In the genomic region with DNA sequence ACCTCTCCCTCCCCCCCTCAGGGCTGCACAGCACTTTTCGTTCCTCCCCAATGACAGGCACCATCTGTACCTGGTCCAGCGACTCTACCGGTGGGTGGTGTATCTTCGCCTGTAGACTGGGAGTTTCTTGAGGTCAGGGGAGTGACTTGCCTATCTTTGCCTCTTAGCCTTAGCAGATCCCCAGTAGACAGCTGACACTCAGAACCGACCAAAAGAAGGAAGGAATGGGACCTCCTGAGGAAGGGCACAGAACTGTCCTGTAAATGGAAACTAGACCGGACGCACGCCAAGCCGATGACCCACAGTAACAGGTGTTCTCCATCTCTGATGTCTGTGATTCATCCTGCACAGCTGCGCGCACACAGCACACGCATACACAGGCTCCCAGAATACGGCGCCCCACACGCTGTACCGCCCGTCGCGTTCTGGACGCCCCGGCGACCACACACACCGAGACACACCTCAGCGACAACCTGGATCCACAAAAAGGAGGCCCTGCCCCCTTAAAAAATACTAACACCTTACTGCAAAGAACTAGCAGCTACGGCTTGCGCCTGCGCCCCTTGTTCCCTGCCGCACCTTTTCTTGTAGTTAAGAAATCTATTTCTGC, we compare ENCODE assay signal across 8 cellular contexts. TPM values are rescaled to one million over a fixed set of nuclear protein-coding genes. Genes with fewer than 3 reads are reported as not detected.
DNase-seq lines count a peak whose midpoint lies in the region; ATAC-seq and TF ChIP-seq lines count a peak whose summit lies in the region.

No MANE protein-coding gene starts in this region.

- TF ChIP-seq EP300 in Ishikawa (IDR thresholded peaks at IDR 0.05; ENCODE audit: borderline replicate concordance) = no peak

- no peak for TF ChIP-seq RAD21 in Ishikawa (IDR thresholded peaks at IDR 0.05; ENCODE audit: low read depth)

- H3K36me3 Mint-ChIP-seq in T-helper 2 cell treated with Interferon-gamma antibody and Interleukin-4, amounts not matched to agents 5 μg/mL and 100 μg/mL, for 36 hours (ENCODE audit: low read depth) = peaks cover 5% of the 10 kb centered on the region

- H3K36me3 ChIP-seq in GM06990 (ENCODE audit: control insufficient read depth, insufficient read depth, low read length) = no peaks in the 10 kb centered on the region; the same call in 1 of the 2 replicates

- H3K27ac Mint-ChIP-seq in T-helper 2 cell treated with Interferon-gamma antibody and Interleukin-4, amounts not matched to agents 5 μg/mL and 100 μg/mL, for 36 hours = peak overlapping the region; percentile 91

- no peak for TF ChIP-seq CTCF in GM06990 (IDR thresholded peaks at IDR 0.05; ENCODE audit: insufficient read depth, low read length, poor library complexity, severe bottlenecking)

- peaks cover 48% of the 10 kb centered on the region for H3K4me1 Mint-ChIP-seq in T-helper 2 cell treated with Interferon-gamma antibody and Interleukin-4, amounts not matched to agents 5 μg/mL and 100 μg/mL, for 36 hours (ENCODE audit: low read depth)

- peaks cover 2% of the 10 kb centered on the region for H3K9me3 Mint-ChIP-seq in T-helper 2 cell treated with Interferon-gamma antibody and Interleukin-4, amounts not matched to agents 5 μg/mL and 100 μg/mL, for 36 hours

- ATAC-seq in GM21619 (IDR thresholded peaks at IDR 0.05; ENCODE audit: unreplicated experiment) (peak; percentile 65), left lobe of liver (peak; percentile 65)

- H3K27me3 Mint-ChIP-seq in T-helper 2 cell treated with Interferon-gamma antibody and Interleukin-4, amounts not matched to agents 5 μg/mL and 100 μg/mL, for 36 hours (ENCODE audit: low read depth) = no peaks in the 10 kb centered on the region

- no peaks in the 10 kb centered on the region for H3K27me3 ChIP-seq in GM06990 (replicated peaks; ENCODE audit: control insufficient read depth, insufficient read depth, low read length)

- H3K4me3 ChIP-seq in GM06990 (replicated peaks; ENCODE audit: low read depth, low read length) = peak overlapping the region; percentile 67

- peak overlapping the region; percentile 93 for H3K4me3 Mint-ChIP-seq in T-helper 2 cell treated with Interferon-gamma antibody and Interleukin-4, amounts not matched to agents 5 μg/mL and 100 μg/mL, for 36 hours

- DNase-seq in GM06990 (ENCODE audit: extremely low read depth, insufficient read length) = peak; percentile 82
- DNase-seq in T-helper 2 cell treated with Interferon-gamma antibody and Interleukin-4, amounts not matched to agents 5 μg/mL and 100 μg/mL, for 36 hours (ENCODE audit: low spot score) = peak; percentile 44
- DNase-seq in central memory CD4-positive, alpha-beta T cell = peak; percentile 62
- DNase-seq in left lobe of liver (ENCODE audit: low spot score) = no peak
- peak in 2 of 3 experiments; percentile 21 to 46 for DNase-seq in stimulated activated CD4-positive, alpha-beta T cell treated with anti-CD3 and anti-CD28 coated beads, TNF-alpha, amount 100 ng/mL, for 24 hours (ENCODE audit: low read depth in 3 of 3)
- no peak for DNase-seq in putamen (ENCODE audit: low spot score)

TF ChIP-seq in Ishikawa, 13 proteins besides CTCF, POLR2A, EP300 and RAD21:
- TF ChIP-seq MAX (IDR thresholded peaks at IDR 0.05) (peak; percentile 21; the same call in 1 of the 2 replicates), ZBTB7A (IDR thresholded peaks at IDR 0.05; ENCODE audit: low read depth) (0 out of 2 replicates have a peak, but pooled peaks have one; percentile 27), NFIC (IDR thresholded peaks at IDR 0.05) (no peak)
TF ChIP-seq in Ishikawa: peak in this region for 2.

RNA-seq across cellular contexts. Expression of gene TTC9, which starts 0.7 kb away (rescaled TPM):
- total RNA-seq in left lobe of liver = 0.23 TPM

RNA-seq across cellular contexts. Expression of gene MED6, which starts 40.6 kb away (rescaled TPM):
- 10.2 TPM for total RNA-seq in left lobe of liver

Comparison
In these comparisons a context has a peak if more than half of its experiments do, and no peak if none do; other contexts are left out.
1. DNase-seq: peak in GM06990 (single experiment), T-helper 2 cell treated with Interferon-gamma antibody and Interleukin-4, amounts not matched to agents 5 μg/mL and 100 μg/mL, for 36 hours (single experiment), central memory CD4-positive, alpha-beta T cell (single experiment) and stimulated activated CD4-positive, alpha-beta T cell treated with anti-CD3 and anti-CD28 coated beads, TNF-alpha, amount 100 ng/mL, for 24 hours (2 of 3); none in left lobe of liver (single experiment) and putamen (single experiment).